ENCODE assay signal across 9 cellular contexts in the genomic region with DNA sequence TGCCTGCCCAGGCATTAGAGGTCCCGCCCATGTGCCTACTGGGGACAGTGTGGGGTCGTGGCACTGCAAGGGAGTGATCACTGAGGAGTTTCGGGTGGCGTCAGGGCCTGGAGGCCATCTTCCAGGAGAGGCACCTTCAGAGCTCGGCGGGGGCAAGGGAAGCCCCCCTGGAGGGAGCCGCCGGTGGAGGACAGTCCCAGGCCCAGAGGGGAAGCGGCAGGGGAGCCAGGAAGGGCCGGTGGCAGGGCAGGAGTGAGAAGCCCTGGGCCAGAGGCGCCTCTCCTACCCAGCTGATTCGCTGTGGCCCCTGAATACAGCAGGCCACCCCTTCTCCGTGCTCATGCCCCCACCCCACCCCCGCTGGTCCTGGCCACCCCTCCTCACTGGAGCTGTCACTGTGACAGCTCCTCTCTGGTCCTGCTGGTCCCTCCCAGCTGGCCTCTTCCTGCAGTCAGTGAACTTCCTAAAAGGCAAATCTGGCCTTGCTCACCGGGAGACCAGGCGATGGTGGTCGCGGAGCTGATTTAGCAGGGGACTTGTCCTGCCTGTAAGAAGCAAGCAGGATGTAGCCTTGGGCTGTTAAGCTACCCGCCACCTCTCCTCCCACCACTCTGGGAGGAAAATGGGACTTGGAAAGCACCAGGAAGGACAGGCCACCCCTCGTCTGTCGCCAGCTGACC. TPM values are rescaled to one million over a fixed set of nuclear protein-coding genes. Genes with fewer than 3 reads are reported as not detected.
DNase-seq lines count a peak whose midpoint lies in the region; ATAC-seq and TF ChIP-seq lines count a peak whose summit lies in the region.
"Had no signal": no experiment of that assay in that cellular context is flagged by ENCODE, and none has a peak within 500 bp of the region (broad histone marks: within the 10 kb centered on the region; RNA-seq: fewer than 3 reads in every experiment).

No MANE protein-coding gene starts in this region.

- no peak for ATAC-seq in IMR-90 (ENCODE audit: low read depth)

- H2AK5ac ChIP-seq in IMR-90 (ENCODE audit: low read depth, low read length), result peak overlapping the region; percentile 20; the same call in 1 of the 2 replicates

- H3K27ac Mint-ChIP-seq in progenitor cell of endocrine pancreas, result no peak overlapping the region
- H3K27ac Mint-ChIP-seq: T-helper 2 cell treated with Interferon-gamma antibody and Interleukin-4, amounts not matched to agents 5 μg/mL and 100 μg/mL, for 36 hours had no signal

- H4K5ac ChIP-seq in IMR-90 (ENCODE audit: low read depth, low read length), result no peak overlapping the region

- no peak overlapping the region for H3K4ac ChIP-seq in IMR-90 (ENCODE audit: low read depth, low read length)

- no peaks in the 10 kb centered on the region for H3K9me1 ChIP-seq in IMR-90 (ENCODE audit: insufficient read depth, low read length)

- WGBS in IMR-90 (ENCODE audit: extremely low coverage in 2 of 2, insufficient read length in 1 of 2), 2 experiments, result 51% methylated on average over 3 of the region's 21 CpGs; no CpG with 5 or more reads in 1 of the 2 experiments

- H3K36me3 ChIP-seq in IMR-90 (ENCODE audit: control insufficient read depth, insufficient read depth, low read length) (peaks cover 31% of the 10 kb centered on the region), breast epithelium (no peaks in the 10 kb centered on the region), neuron (ENCODE audit: insufficient read depth, low read length) (peaks cover 21% of the 10 kb centered on the region)

- H3K23ac ChIP-seq in IMR-90 (ENCODE audit: low read depth, low read length), result no peak overlapping the region

- intact Hi-C loops in IMR-90 (cut with micrococcal nuclease), result loop anchor here (5.0 kb wide), 1 partner anchor 35 kb away; a partner anchor contains a TSS
- intact Hi-C loops in breast epithelium (cut with DNase I; ENCODE audit: low total_unique reads), result loop anchor here (5.0 kb wide), 1 partner anchor 55 kb away; a partner anchor contains a TSS

- H2BK5ac ChIP-seq in IMR-90 (ENCODE audit: low read depth, low read length, poor library complexity, severe bottlenecking), result no peak overlapping the region

- H3K9ac ChIP-seq in IMR-90 (ENCODE audit: low read depth, low read length), result no peak overlapping the region

- peaks cover 13% of the 10 kb centered on the region for H3K4me1 ChIP-seq in IMR-90 (ENCODE audit: control insufficient read depth, insufficient read depth, low read length)
- peaks cover 12 to 34% of the 10 kb centered on the region in 2 donors for H3K4me1 ChIP-seq in breast epithelium
- H3K4me1 ChIP-seq in neuron (ENCODE audit: insufficient read depth, low read length), result peaks cover 37% of the 10 kb centered on the region

- H3K56ac ChIP-seq in IMR-90 (ENCODE audit: extremely low read depth, insufficient read depth, low read length), result no peak overlapping the region

- BruUV-seq in IMR-90 (replicated peaks; lab: Mats Ljungman, UMichigan), result no TSS peak

- TF ChIP-seq RAD21 in IMR-90 (IDR thresholded peaks at IDR 0.05; ENCODE audit: low read length), result no peak

- no peaks in the 10 kb centered on the region for H3K4me1 Mint-ChIP-seq in progenitor cell of endocrine pancreas (ENCODE audit: low read depth)

- H2BK15ac ChIP-seq in IMR-90 (ENCODE audit: low read depth, low read length), result no peak overlapping the region

- H2AFZ ChIP-seq in IMR-90 (replicated peaks; ENCODE audit: low read length, poor library complexity) (peak overlapping the region; percentile 2), neuron (ENCODE audit: low read depth, low read length) (no peak overlapping the region)

- no peak overlapping the region for H3K14ac ChIP-seq in IMR-90 (replicated peaks; ENCODE audit: low read depth, low read length)

- H3K4me3 ChIP-seq in IMR-90 (ENCODE audit: insufficient read depth, low read depth, low read length) (no peak overlapping the region), breast epithelium (peak overlapping the region; percentile 52 to 76 (median 60)), neuron (ENCODE audit: low read length) (peak overlapping the region; percentile 31)

- H2AK9ac ChIP-seq in IMR-90 (replicated peaks; ENCODE audit: low read depth, low read length, poor library complexity), result peak overlapping the region; percentile 71

- DNase-seq in COLO668 (lab: John Stamatoyannopoulos, UW; ENCODE audit: unreplicated experiment) (peak; percentile 11), IMR-90 (peak; percentile 13), breast epithelium (ENCODE audit: low spot score in 2 of 2) (no peak), AG20443 (ENCODE audit: low spot score) (no peak), iPS-NIHi11 (ENCODE audit: low spot score) (no peak), progenitor cell of endocrine pancreas (ENCODE audit: low spot score, unreplicated experiment) (no peak), GM19240 (ENCODE audit: insufficient read length, low spot score) (no peak)

- peaks cover 47% of the 10 kb centered on the region for H4K20me1 ChIP-seq in IMR-90 (ENCODE audit: insufficient read depth, low read length)

- H3K36me3 Mint-ChIP-seq in progenitor cell of endocrine pancreas (ENCODE audit: insufficient read depth), result peaks cover 4% of the 10 kb centered on the region

- H3K27me3 Mint-ChIP-seq in progenitor cell of endocrine pancreas, result peaks cover 26% of the 10 kb centered on the region

- TF ChIP-seq CTCF in IMR-90 (conservative IDR thresholded peaks at IDR 0.05; ENCODE audit: low read depth, low read length), result no peak
- no peak for TF ChIP-seq CTCF in breast epithelium (IDR thresholded peaks at IDR 0.05)
- TF ChIP-seq CTCF in progenitor cell of endocrine pancreas (IDR thresholded peaks at IDR 0.05; ENCODE audit: unreplicated experiment), result no peak

- H3K27me3 ChIP-seq in IMR-90 (ENCODE audit: control insufficient read depth, insufficient read depth, low read length) (no peaks in the 10 kb centered on the region), breast epithelium (no peaks in the 10 kb centered on the region), neuron (ENCODE audit: insufficient read depth, low read length) (no peaks in the 10 kb centered on the region)

- H4K91ac ChIP-seq in IMR-90 (ENCODE audit: insufficient read depth, low read depth, low read length), result no peak overlapping the region

- dilution Hi-C loops in IMR-90 (cut with HindIII; ENCODE audit: low sequenced_read_pairs, unreplicated experiment), result no loop called here

- H3K27ac ChIP-seq in IMR-90 (ENCODE audit: insufficient read depth, low read length), result no peak overlapping the region
- peak overlapping the region in 1 of 2 donors; percentile 25 for H3K27ac ChIP-seq in breast epithelium

- in situ Hi-C loops in IMR-90 (cut with MboI; ENCODE audit: low sequenced_read_pairs), result loop anchor here (10.0 kb wide), 1 partner anchor 53 kb away; a partner anchor contains a TSS

- no peak overlapping the region for H4K8ac ChIP-seq in IMR-90 (ENCODE audit: low read depth in 2 of 2, low read length in 2 of 2)

- H3K9me3 Mint-ChIP-seq in progenitor cell of endocrine pancreas (ENCODE audit: low read depth), result no peaks in the 10 kb centered on the region
- H3K9me3 Mint-ChIP-seq: T-helper 2 cell treated with Interferon-gamma antibody and Interleukin-4, amounts not matched to agents 5 μg/mL and 100 μg/mL, for 36 hours had no signal

- no peak overlapping the region for H2BK20ac ChIP-seq in IMR-90 (ENCODE audit: low read depth, low read length)

- no peak overlapping the region for H3K4me3 Mint-ChIP-seq in progenitor cell of endocrine pancreas (ENCODE audit: low read depth)

- H3K4me2 ChIP-seq in IMR-90 (ENCODE audit: low read depth, low read length), result no peak overlapping the region

- no peak for TF ChIP-seq POLR2A in IMR-90 (IDR thresholded peaks at IDR 0.05; ENCODE audit: low read depth, low read length)
- TF ChIP-seq POLR2A in breast epithelium (IDR thresholded peaks at IDR 0.05), result no peak

- no peaks in the 10 kb centered on the region for H3K9me3 ChIP-seq in IMR-90 (ENCODE audit: control insufficient read depth, insufficient read depth, low read length)
- H3K9me3 ChIP-seq in breast epithelium, result no peaks in the 10 kb centered on the region
- H3K9me3 ChIP-seq in neuron (ENCODE audit: low read length), result peaks cover 5% of the 10 kb centered on the region

- POLR2A ChIA-PET in IMR-90 (lab: Charles Lee; ENCODE audit: unreplicated experiment), result no interaction called here

- no peak overlapping the region for H3K18ac ChIP-seq in IMR-90 (ENCODE audit: low read depth, low read length)

- peaks cover 0 to 16% of the 10 kb centered on the region in 2 experiments; a peak in 1 of 4 replicates for H3K79me1 ChIP-seq in IMR-90 (ENCODE audit: low read depth in 1 of 2, low read length in 2 of 2)

- CTCF ChIA-PET in IMR-90 (lab: Yijun Ruan, JAX), result no interaction called here

- no peak overlapping the region for H2BK120ac ChIP-seq in IMR-90 (ENCODE audit: low read depth, low read length)

RNA-seq across cellular contexts. Expression of a gene that starts 2.1 kb away (rescaled TPM):
- total RNA-seq in IMR-90 (2012; rRNA removed), result 7.5 and 8.1 TPM in 2 replicates
- 14.4 and 16.6 TPM in 2 replicates for polyA plus RNA-seq in IMR-90 (2012; rRNA removed)
- 11.1 and 14.2 TPM in 2 replicates for polyA plus RNA-seq in IMR-90 (2012; cell fraction: cytosol; rRNA removed)
- polyA plus RNA-seq in IMR-90 (2012; cell fraction: nucleus; rRNA removed; ENCODE audit: low replicate concordance), result 42.0 and 90.5 TPM in 2 replicates
- 10 to 100 TPM in 2 of 3 donors, 1 to 10 TPM in 1; 5.7 to 16.5 (median 13.4) TPM for total RNA-seq in breast epithelium
- 2.3 and 2.7 TPM in 2 replicates for total RNA-seq in progenitor cell of endocrine pancreas

RNA-seq across cellular contexts. Expression of a gene that starts 10.8 kb away (rescaled TPM):
- 35.6 and 41.0 TPM in 2 replicates for total RNA-seq in IMR-90 (2012; rRNA removed)
- polyA plus RNA-seq in IMR-90 (2012; rRNA removed), result 56.3 and 59.9 TPM in 2 replicates
- polyA plus RNA-seq in IMR-90 (2012; cell fraction: cytosol; rRNA removed), result 42.8 and 49.5 TPM in 2 replicates
- 269 and 452 TPM in 2 replicates for polyA plus RNA-seq in IMR-90 (2012; cell fraction: nucleus; rRNA removed; ENCODE audit: low replicate concordance)
- total RNA-seq in breast epithelium, result 1 to 10 TPM; 3.8 to 9.8 (median 5.3) TPM
- total RNA-seq in progenitor cell of endocrine pancreas, result 53.7 and 54.6 TPM in 2 replicates

RNA-seq across cellular contexts. Expression of a gene that starts 21.2 kb away (rescaled TPM):
- 3.6 and 3.9 TPM in 2 replicates for total RNA-seq in IMR-90 (2012; rRNA removed)
- polyA plus RNA-seq in IMR-90 (2012; rRNA removed), result 35.2 and 35.7 TPM in 2 replicates
- 18.7 and 22.6 TPM in 2 replicates for polyA plus RNA-seq in IMR-90 (2012; cell fraction: cytosol; rRNA removed)
- polyA plus RNA-seq in IMR-90 (2012; cell fraction: nucleus; rRNA removed; ENCODE audit: low replicate concordance), result 264 and 926 TPM in 2 replicates
- total RNA-seq in breast epithelium, result 10 to 100 TPM; 22.9 to 35.7 (median 29.4) TPM
- 73.8 and 81.5 TPM in 2 replicates for total RNA-seq in progenitor cell of endocrine pancreas

RNA-seq across cellular contexts. Expression of a gene that starts 27.4 kb away (rescaled TPM):
- total RNA-seq in IMR-90 (2012; rRNA removed), result 10.0 and 10.8 TPM in 2 replicates
- polyA plus RNA-seq in IMR-90 (2012; rRNA removed), result 28.6 and 30.9 TPM in 2 replicates
- polyA plus RNA-seq in IMR-90 (2012; cell fraction: cytosol; rRNA removed), result 7.5 and 13.6 TPM in 2 replicates
- polyA plus RNA-seq in IMR-90 (2012; cell fraction: nucleus; rRNA removed; ENCODE audit: low replicate concordance), result 185 and 466 TPM in 2 replicates
- 10 to 100 TPM; 34.2 to 66.2 (median 59.6) TPM for total RNA-seq in breast epithelium
- total RNA-seq in progenitor cell of endocrine pancreas, result 62.0 and 70.9 TPM in 2 replicates

RNA-seq across cellular contexts. Expression of a gene that starts 35.2 kb away (rescaled TPM):
- total RNA-seq in IMR-90 (2012; rRNA removed) (73.1 and 84.7 TPM in 2 replicates), breast epithelium (100 to 1,000 TPM in 2 of 3 donors, 10 to 100 TPM in 1; 79.0 to 137 (median 122) TPM), progenitor cell of endocrine pancreas (178 and 182 TPM in 2 replicates)
- 202 and 220 TPM in 2 replicates for polyA plus RNA-seq in IMR-90 (2012; rRNA removed)
- 120 and 220 TPM in 2 replicates for polyA plus RNA-seq in IMR-90 (2012; cell fraction: cytosol; rRNA removed)
- 452 and 943 TPM in 2 replicates for polyA plus RNA-seq in IMR-90 (2012; cell fraction: nucleus; rRNA removed; ENCODE audit: low replicate concordance)

Comparison
In these comparisons a context has a peak if more than half of its experiments do, and no peak if none do; other contexts are left out.
1. DNase-seq: peak in COLO668 (single experiment) and IMR-90 (single experiment); none in breast epithelium (0 of 2), AG20443 (single experiment), iPS-NIHi11 (single experiment), progenitor cell of endocrine pancreas (single experiment) and GM19240 (single experiment).